Comparison of ENCODE assay signal across 1 cellular context in the genomic region with DNA sequence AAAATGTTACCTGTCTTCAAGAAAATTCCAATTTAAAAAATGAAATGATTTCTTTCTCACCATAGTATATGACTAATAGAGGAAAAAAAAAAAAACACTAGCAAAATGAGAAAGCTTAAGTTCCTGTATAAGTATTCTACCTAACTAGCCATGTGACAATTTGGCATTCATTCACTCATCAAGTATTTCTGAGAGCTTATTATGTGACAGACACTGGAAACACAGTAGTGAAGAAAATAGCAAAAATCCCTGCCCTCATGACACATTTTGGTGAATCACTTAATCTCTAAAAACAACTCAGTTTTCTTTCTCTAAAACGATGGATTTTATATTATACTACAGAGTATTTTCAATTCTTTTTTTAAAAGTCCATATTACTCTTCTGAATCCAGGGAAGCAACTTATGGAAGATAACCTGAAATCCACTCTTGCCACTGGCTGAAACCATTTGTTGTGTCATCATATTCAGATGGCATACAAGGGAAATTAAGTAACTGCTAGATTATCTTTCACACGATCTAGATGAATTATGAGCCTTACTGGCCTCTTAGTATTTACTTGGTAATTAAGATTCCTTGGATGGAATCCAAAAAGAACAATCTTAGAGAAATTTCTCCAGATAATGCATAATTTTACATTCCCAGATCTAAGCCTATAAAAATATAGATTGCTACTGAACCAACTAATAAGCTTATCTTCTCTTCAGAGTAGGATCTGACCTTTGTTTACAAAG.
TF ChIP-seq lines count a peak whose summit lies in the region.

No MANE protein-coding gene starts in this region.

TF ChIP-seq in IMR-90, 13 proteins besides CTCF, POLR2A, EP300 and RAD21:
- TF ChIP-seq CHD1 (IDR thresholded peaks at IDR 0.05; ENCODE audit: low read depth, low read length) (no peak), RCOR1 (IDR thresholded peaks at IDR 0.05; ENCODE audit: insufficient replicate concordance, low read length) (no peak), FOS (IDR thresholded peaks at IDR 0.05; ENCODE audit: low read depth, low read length) (no peak), NFE2L2 (IDR thresholded peaks at IDR 0.05; ENCODE audit: low read depth, low read length) (no peak), ELK1 (IDR thresholded peaks at IDR 0.05; ENCODE audit: borderline replicate concordance, low read depth, low read length) (no peak), BHLHE40 (IDR thresholded peaks at IDR 0.05; ENCODE audit: low read depth, low read length) (no peak), RFX5 (IDR thresholded peaks at IDR 0.05; ENCODE audit: low read depth, low read length) (no peak), MXI1 (IDR thresholded peaks at IDR 0.05; ENCODE audit: borderline replicate concordance, low read depth, low read length) (no peak), CEBPB (IDR thresholded peaks at IDR 0.05; ENCODE audit: low read depth, low read length) (no peak), MAZ (IDR thresholded peaks at IDR 0.05; ENCODE audit: borderline replicate concordance, low read depth, low read length) (no peak), MAFK (IDR thresholded peaks at IDR 0.05; ENCODE audit: low read depth, low read length) (no peak), SMC3 (IDR thresholded peaks at IDR 0.05; ENCODE audit: low read depth, low read length) (no peak)
- TF ChIP-seq, protein P1, sequence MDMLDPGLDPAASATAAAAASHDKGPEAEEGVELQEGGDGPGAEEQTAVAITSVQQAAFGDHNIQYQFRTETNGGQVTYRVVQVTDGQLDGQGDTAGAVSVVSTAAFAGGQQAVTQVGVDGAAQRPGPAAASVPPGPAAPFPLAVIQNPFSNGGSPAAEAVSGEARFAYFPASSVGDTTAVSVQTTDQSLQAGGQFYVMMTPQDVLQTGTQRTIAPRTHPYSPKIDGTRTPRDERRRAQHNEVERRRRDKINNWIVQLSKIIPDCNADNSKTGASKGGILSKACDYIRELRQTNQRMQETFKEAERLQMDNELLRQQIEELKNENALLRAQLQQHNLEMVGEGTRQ (IDR thresholded peaks at IDR 0.05; ENCODE audit: low read depth, low read length), result no peak
